In genomic region chr7:104126411-104126841, GRCh38 we compare ENCODE assay signal across 1 cellular context.
TF ChIP-seq lines count a peak whose summit lies in the region.

No MANE protein-coding gene starts in this region.

TF ChIP-seq in GM23338, 12 proteins besides CTCF, POLR2A, EP300 and RAD21 (continued from another document):
- TF ChIP-seq REST (IDR thresholded peaks at IDR 0.05; ENCODE audit: unreplicated experiment) (no peak), ZNF331 (CRISPR knock-in tag; IDR thresholded peaks at IDR 0.05; ENCODE audit: low read depth) (no peak), CREB1 (CRISPR knock-in tag; IDR thresholded peaks at IDR 0.05; ENCODE audit: low read depth) (no peak)
